ENCODE assay signal across 1 cellular context in the genomic region with DNA sequence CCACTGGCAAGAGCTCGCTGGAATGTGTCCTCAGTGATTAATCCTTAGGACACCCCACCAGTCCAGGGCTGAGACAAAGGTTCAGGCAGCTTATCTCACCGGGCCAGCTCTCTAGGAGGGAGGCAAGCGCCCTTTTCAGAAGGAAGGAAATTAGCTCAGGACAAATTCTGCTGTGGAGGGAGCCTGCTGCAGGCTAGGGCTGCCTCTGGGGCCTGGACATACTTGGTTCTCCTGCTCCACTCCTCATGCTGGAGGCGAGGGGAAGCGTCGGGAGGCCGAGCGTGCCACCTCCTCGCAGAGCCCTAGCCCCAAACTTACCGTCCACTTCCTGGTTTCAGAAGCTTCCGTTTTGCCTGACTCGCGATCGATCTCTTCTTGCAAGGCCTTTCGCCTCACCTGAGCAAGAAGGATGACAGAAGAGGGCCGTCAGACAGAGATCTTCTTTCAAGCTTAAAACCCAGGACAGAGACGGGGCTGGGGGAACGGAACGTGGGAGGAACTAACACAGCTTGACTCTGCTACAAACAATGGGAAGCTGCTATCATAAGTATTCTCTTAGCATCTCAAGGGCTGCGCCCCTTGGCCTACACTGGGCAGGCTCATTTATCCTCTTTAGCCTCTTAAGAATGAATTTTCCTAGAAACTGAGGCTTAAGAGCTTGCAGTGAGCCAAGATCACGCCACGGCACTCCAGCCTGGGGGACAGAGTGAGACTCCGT.
TF ChIP-seq lines count a peak whose summit lies in the region.

No MANE protein-coding gene starts in this region.

TF ChIP-seq in H1, 55 proteins besides CTCF, POLR2A, EP300 and RAD21:
- no peak for TF ChIP-seq CTBP2 (IDR thresholded peaks at IDR 0.05; ENCODE audit: borderline replicate concordance, insufficient read depth, insufficient read length, low read length)
- TF ChIP-seq, protein P1, sequence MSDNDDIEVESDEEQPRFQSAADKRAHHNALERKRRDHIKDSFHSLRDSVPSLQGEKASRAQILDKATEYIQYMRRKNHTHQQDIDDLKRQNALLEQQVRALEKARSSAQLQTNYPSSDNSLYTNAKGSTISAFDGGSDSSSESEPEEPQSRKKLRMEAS (IDR thresholded peaks at IDR 0.05) = no peak
- TF ChIP-seq SP1 (IDR thresholded peaks at IDR 0.05; ENCODE audit: low read depth, low read length) = no peak
- TF ChIP-seq KDM5A (IDR thresholded peaks at IDR 0.05; ENCODE audit: low read length) = no peak
- no peak for TF ChIP-seq RNF2 (IDR thresholded peaks at IDR 0.05; ENCODE audit: borderline replicate concordance, low read depth, low read length, missing control alignments, poor library complexity, severe bottlenecking)
- TF ChIP-seq NANOG (IDR thresholded peaks at IDR 0.05; ENCODE audit: insufficient read depth, low read depth, low read length, poor library complexity, severe bottlenecking) = no peak
- no peak for TF ChIP-seq POLR2AphosphoS5 (IDR thresholded peaks at IDR 0.05; ENCODE audit: low read depth, low read length)
- no peak for TF ChIP-seq FOSL1 (IDR thresholded peaks at IDR 0.05; ENCODE audit: insufficient read depth, low read depth, low read length)
- no peak for TF ChIP-seq HDAC2 (IDR thresholded peaks at IDR 0.05; ENCODE audit: borderline replicate concordance in 1 of 2, low read depth in 2 of 2, low read length in 2 of 2)
- no peak for TF ChIP-seq JUN (IDR thresholded peaks at IDR 0.05; ENCODE audit: low read depth, low read length)
TF ChIP-seq in H1: peak in this region for 0.
